Comparison of ENCODE assay signal across 9 cellular contexts in the genomic region with DNA sequence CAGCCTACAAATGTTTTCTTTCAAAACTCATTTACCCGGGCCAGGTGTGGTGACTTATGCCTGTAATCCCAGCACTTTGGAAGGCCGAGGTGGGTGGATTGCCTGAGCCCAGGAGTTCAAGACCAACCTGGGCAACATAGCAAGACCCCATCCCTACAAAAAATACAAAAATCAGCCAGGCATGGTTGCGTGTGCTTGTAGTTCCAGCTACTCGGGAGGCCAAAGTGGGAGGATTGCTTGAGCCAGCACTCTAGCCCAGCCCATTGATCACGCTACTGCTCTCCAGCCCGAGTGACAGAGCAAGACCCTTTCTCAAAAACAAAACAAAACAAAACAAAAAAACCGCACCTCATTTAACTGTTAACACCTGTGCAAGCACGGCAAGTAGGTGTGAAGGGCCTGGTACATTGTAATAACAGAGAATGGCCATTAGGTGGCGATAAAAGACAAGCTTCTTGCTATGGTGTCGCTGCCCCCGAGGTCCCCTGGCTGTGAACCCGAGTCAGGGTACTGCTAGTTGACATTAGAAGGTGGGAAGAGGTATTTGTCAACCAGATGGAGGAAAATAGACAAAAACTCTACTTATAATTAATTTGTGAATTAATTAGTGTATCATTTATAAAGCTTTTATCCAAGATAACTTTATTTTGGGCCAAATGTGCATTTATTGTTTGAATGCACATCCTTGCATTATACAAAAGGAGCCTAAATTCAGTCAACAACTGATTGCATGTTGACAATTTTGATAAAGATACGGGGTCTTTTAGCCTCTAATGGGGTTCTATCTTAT.
DNase-seq lines count a peak whose midpoint lies in the region; ATAC-seq and TF ChIP-seq lines count a peak whose summit lies in the region.
"Had no signal": no experiment of that assay in that cellular context is flagged by ENCODE, and none has a peak within 500 bp of the region (broad histone marks: within the 10 kb centered on the region; RNA-seq: fewer than 3 reads in every experiment).

No MANE protein-coding gene starts in this region.

- CTCF ChIA-PET in CD4-positive, alpha-beta memory T cell (lab: Charles Lee; ENCODE audit: partially characterized antibody), result interaction anchor here (0.8 to 2.2 kb wide), 13 partner anchors 9 to 1550 kb away, joined by 3 to 13 read pairs (median 5); no protein-coding TSS in a partner anchor

- H3K36me3 ChIP-seq in CD4-positive, alpha-beta memory T cell (ENCODE audit: insufficient read depth, low read length), result no peaks in the 10 kb centered on the region
- H3K36me3 ChIP-seq in KMS-11 (ENCODE audit: insufficient read depth), result no peaks in the 10 kb centered on the region

- no peak overlapping the region for H3K4me3 Mint-ChIP-seq in CD4-positive, alpha-beta memory T cell
- H3K4me3 Mint-ChIP-seq: IgD-negative memory B cell had no signal

- H3K27ac Mint-ChIP-seq in CD4-positive, alpha-beta memory T cell, result no peak overlapping the region
- H3K27ac Mint-ChIP-seq: IgD-negative memory B cell had no signal

- peak; percentile 80 for ATAC-seq in GM19372 (IDR thresholded peaks at IDR 0.05; ENCODE audit: low read depth, unreplicated experiment)
- no peak for ATAC-seq in GM21526 (IDR thresholded peaks at IDR 0.05; ENCODE audit: low FRiP score, unreplicated experiment)

- no peak overlapping the region for H3K4me3 ChIP-seq in CD4-positive, alpha-beta memory T cell (ENCODE audit: low read length in 2 of 2)
- H3K4me3 ChIP-seq in KMS-11 (IDR thresholded peaks at IDR 0.05; ENCODE audit: insufficient read depth, low read depth, low read length) (no peak overlapping the region), foreskin fibroblast (ENCODE audit: low read depth in 1 of 2, low read length in 2 of 2) (no peak overlapping the region)

- peaks cover 3% of the 10 kb centered on the region for H3K4me1 ChIP-seq in CD4-positive, alpha-beta memory T cell (ENCODE audit: insufficient read depth, low read length)
- H3K4me1 ChIP-seq in KMS-11 (ENCODE audit: low read depth, poor library complexity, severe bottlenecking), result no peaks in the 10 kb centered on the region

- DNase-seq in CD4-positive, alpha-beta memory T cell, result peak in 4 of 5 donors; percentile 41 to 58 (median 52)
- DNase-seq in OCI-M2 (lab: John Stamatoyannopoulos, UW; ENCODE audit: unreplicated experiment), result peak; percentile 80
- peak; percentile 44 to 48 for DNase-seq in activated T-cell treated with anti-CD3 and anti-CD28 coated beads, Interleukin-2, amount 50 U/mL, for 48 hours
- DNase-seq in foreskin fibroblast, result peak; percentile 6 to 60
- peak; percentile 6 for DNase-seq in non-pigmented ciliary epithelial cell (ENCODE audit: low read depth)

- H3K27ac ChIP-seq in CD4-positive, alpha-beta memory T cell (ENCODE audit: low read depth, low read length), result no peak overlapping the region
- no peak overlapping the region for H3K27ac ChIP-seq in KMS-11

- no peaks in the 10 kb centered on the region for H3K9me3 ChIP-seq in CD4-positive, alpha-beta memory T cell (ENCODE audit: control insufficient read depth in 1 of 2, low read length in 2 of 2)

- POLR2A ChIA-PET in CD4-positive, alpha-beta memory T cell (lab: Charles Lee; ENCODE audit: partially characterized antibody), result no interaction called here

- no peak overlapping the region for H3K4me2 ChIP-seq in KMS-11

- H2AFZ ChIP-seq in KMS-11 (ENCODE audit: low read depth), result peak overlapping the region; percentile 14; the same call in 1 of the 2 replicates

- no peaks in the 10 kb centered on the region for H3K27me3 ChIP-seq in CD4-positive, alpha-beta memory T cell (ENCODE audit: insufficient read depth, low read length)
- no peaks in the 10 kb centered on the region for H3K27me3 ChIP-seq in KMS-11 (ENCODE audit: insufficient read depth, low read depth)

- H3K9me3 Mint-ChIP-seq in CD4-positive, alpha-beta memory T cell, result no peaks in the 10 kb centered on the region
- H3K9me3 Mint-ChIP-seq: IgD-negative memory B cell had no signal

- no peaks in the 10 kb centered on the region for H3K36me3 Mint-ChIP-seq in CD4-positive, alpha-beta memory T cell

- no peaks in the 10 kb centered on the region for H4K20me1 ChIP-seq in KMS-11 (ENCODE audit: insufficient read depth)

- H3K9ac ChIP-seq in KMS-11, result no peak overlapping the region

- TF ChIP-seq CTCF in KMS-11 (conservative IDR thresholded peaks at IDR 0.05; ENCODE audit: low read depth, low read length) (peak; percentile 98), foreskin fibroblast (IDR thresholded peaks at IDR 0.05; ENCODE audit: low read depth, low read length) (peak; percentile 70)

- H3K79me2 ChIP-seq in KMS-11 (ENCODE audit: insufficient read depth, low read depth), result no peaks in the 10 kb centered on the region

- H3K27me3 Mint-ChIP-seq in CD4-positive, alpha-beta memory T cell, result peaks cover 3 to 9% of the 10 kb centered on the region in 2 donors

- intact Hi-C loops in CD4-positive, alpha-beta memory T cell (cut with micrococcal nuclease), result no loop called here

- H3K4me1 Mint-ChIP-seq in CD4-positive, alpha-beta memory T cell, result peaks cover 3 to 5% (median 4%) of the 10 kb centered on the region in 4 donors

Comparison
In these comparisons a context has a peak if more than half of its experiments do, and no peak if none do; other contexts are left out.
1. DNase-seq: peak in every context shown above with its lines; median percentile 80 in OCI-M2; 52 in CD4-positive, alpha-beta memory T cell; 46 in activated T-cell treated with anti-CD3 and anti-CD28 coated beads, Interleukin-2, amount 50 U/mL, for 48 hours; 33 in foreskin fibroblast; 6 in non-pigmented ciliary epithelial cell.